15 cellular contexts compared by ENCODE assay signal in the genomic region with DNA sequence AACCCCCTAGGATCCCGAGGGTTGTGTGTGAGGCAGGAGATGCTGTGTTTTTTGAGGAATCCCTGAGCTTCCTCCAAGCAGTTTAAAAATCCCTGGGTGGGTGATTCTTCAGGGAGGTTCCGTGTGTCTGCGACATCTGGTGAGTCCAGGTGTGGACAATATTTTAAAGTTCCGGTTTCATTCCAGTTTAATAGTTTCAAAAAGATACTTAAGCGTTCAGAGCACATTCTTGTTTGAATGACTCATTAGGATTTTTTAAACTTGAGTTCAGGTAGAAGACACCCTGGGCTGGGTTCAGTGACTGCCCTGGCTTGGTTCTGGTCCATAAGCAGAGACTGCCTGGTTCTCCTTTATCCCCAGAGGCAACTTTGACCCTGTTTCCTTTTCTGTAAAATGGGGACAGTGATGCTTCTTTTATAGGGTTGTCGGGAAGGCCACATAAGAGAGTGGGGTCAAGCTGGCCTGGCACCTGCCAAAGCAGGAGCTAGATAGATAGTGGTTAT.
DNase-seq lines count a peak whose midpoint lies in the region; ATAC-seq and TF ChIP-seq lines count a peak whose summit lies in the region.
"Had no signal": no experiment of that assay in that cellular context is flagged by ENCODE, and none has a peak within 500 bp of the region (broad histone marks: within the 10 kb centered on the region; RNA-seq: fewer than 3 reads in every experiment).

No MANE protein-coding gene starts in this region.

- peaks cover 31% of the 10 kb centered on the region for H3K36me3 Mint-ChIP-seq in T-helper 2 cell treated with Interferon-gamma antibody and Interleukin-4, amounts not matched to agents 5 μg/mL and 100 μg/mL, for 36 hours (ENCODE audit: low read depth)
- peaks cover 23 to 40% of the 10 kb centered on the region in 2 donors for H3K36me3 Mint-ChIP-seq in stimulated activated naive B cell treated with anti-CD40 and anti-IgM and Interleukin-4, amounts not matched to agents 10 μg/mL and 1 μg/mL and 100 μg/mL, for 72 hours

- H3K36me3 ChIP-seq in OCI-LY3 (replicated peaks; ENCODE audit: low read depth, low read length) (peaks cover 29% of the 10 kb centered on the region), smooth muscle cell (ENCODE audit: low read depth) (no peaks in the 10 kb centered on the region)
- peaks cover 32% of the 10 kb centered on the region for H3K36me3 ChIP-seq in effector memory CD4-positive, alpha-beta T cell (ENCODE audit: control insufficient read depth, insufficient read depth, low read length)
- H3K36me3 ChIP-seq: neural progenitor cell had no signal

- peak overlapping the region; percentile 84 for H3K4me3 Mint-ChIP-seq in T-helper 2 cell treated with Interferon-gamma antibody and Interleukin-4, amounts not matched to agents 5 μg/mL and 100 μg/mL, for 36 hours
- peak overlapping the region in 1 of 2 donors; percentile 95 for H3K4me3 Mint-ChIP-seq in stimulated activated naive B cell treated with anti-CD40 and anti-IgM and Interleukin-4, amounts not matched to agents 10 μg/mL and 1 μg/mL and 100 μg/mL, for 72 hours
- H3K4me3 Mint-ChIP-seq: neural progenitor cell had no signal

- H3K4me2 ChIP-seq in OCI-LY3 (ENCODE audit: low read length) (peak overlapping the region; percentile 75), smooth muscle cell (no peak overlapping the region)
- H3K4me2 ChIP-seq: neural progenitor cell had no signal

- TF ChIP-seq CTCF in OCI-LY3 (IDR thresholded peaks at IDR 0.05; ENCODE audit: low read depth, low read length) = no peak
- no peak for TF ChIP-seq CTCF in smooth muscle cell (IDR thresholded peaks at IDR 0.05; ENCODE audit: borderline replicate concordance, insufficient read depth, poor library complexity, severe bottlenecking)

- H3K27me3 Mint-ChIP-seq in T-helper 2 cell treated with Interferon-gamma antibody and Interleukin-4, amounts not matched to agents 5 μg/mL and 100 μg/mL, for 36 hours (ENCODE audit: low read depth) = no peaks in the 10 kb centered on the region
- H3K27me3 Mint-ChIP-seq in stimulated activated naive B cell treated with anti-CD40 and anti-IgM and Interleukin-4, amounts not matched to agents 10 μg/mL and 1 μg/mL and 100 μg/mL, for 72 hours = no peaks in the 10 kb centered on the region

- H4K20me1 ChIP-seq in OCI-LY3 (ENCODE audit: insufficient read depth, low read length) (peaks cover 4% of the 10 kb centered on the region; the same call in 1 of the 2 replicates), smooth muscle cell (ENCODE audit: low read depth) (no peaks in the 10 kb centered on the region)

- H3K4me1 Mint-ChIP-seq in T-helper 2 cell treated with Interferon-gamma antibody and Interleukin-4, amounts not matched to agents 5 μg/mL and 100 μg/mL, for 36 hours (ENCODE audit: low read depth) = peaks cover 72% of the 10 kb centered on the region
- H3K4me1 Mint-ChIP-seq in stimulated activated naive B cell treated with anti-CD40 and anti-IgM and Interleukin-4, amounts not matched to agents 10 μg/mL and 1 μg/mL and 100 μg/mL, for 72 hours = peaks cover 60 to 90% of the 10 kb centered on the region in 2 donors

- H3K27me3 ChIP-seq in OCI-LY3 (ENCODE audit: low read depth, low read length) = no peaks in the 10 kb centered on the region
- no peaks in the 10 kb centered on the region for H3K27me3 ChIP-seq in effector memory CD4-positive, alpha-beta T cell (replicated peaks; ENCODE audit: control insufficient read depth, insufficient read depth, low read length, poor library complexity, severe bottlenecking)
- no peaks in the 10 kb centered on the region for H3K27me3 ChIP-seq in smooth muscle cell (ENCODE audit: low read depth)
- H3K27me3 ChIP-seq: neural progenitor cell, SJSA1 had no signal

- peaks cover 14% of the 10 kb centered on the region for H3F3A ChIP-seq in smooth muscle cell (ENCODE audit: low read depth)

- no peak for DNase-seq in T-helper 2 cell treated with Interferon-gamma antibody and Interleukin-4, amounts not matched to agents 5 μg/mL and 100 μg/mL, for 36 hours (ENCODE audit: low spot score)
- DNase-seq in T-helper 2 cell = no peak
- no peak for DNase-seq in effector memory CD4-positive, alpha-beta T cell
- no peak for DNase-seq in smooth muscle cell (lab: John Stamatoyannopoulos, UW; ENCODE audit: unreplicated experiment)
- no peak for DNase-seq in NCI-H1694 treated with DMSO at 0.1 percent for 48 hours (lab: John Stamatoyannopoulos, UW)
- DNase-seq in stimulated activated naive B cell treated with anti-CD40 and anti-IgM and Interleukin-4, amounts not matched to agents 10 μg/mL and 1 μg/mL and 100 μg/mL, for 72 hours = no peak
- DNase-seq: activated CD4-positive, alpha-beta T cell treated with anti-CD3 and anti-CD28 coated beads, Interleukin-2, amount 50 U/mL, for 1 hour; DMS79; MV-4-11; NCI-H446 treated with DMSO at 0.1 percent for 48 hours; stimulated activated CD4-positive, alpha-beta T cell treated with anti-CD3 and anti-CD28 coated beads, Interleukin-15, amount 100 ng/mL, for 24 hours had no signal

- ATAC-seq in HG03139 (IDR thresholded peaks at IDR 0.05; ENCODE audit: unreplicated experiment) = no peak
- no peak for ATAC-seq in stimulated activated naive B cell treated with anti-CD40 and anti-IgM and Interleukin-4, amounts not matched to agents 10 μg/mL and 1 μg/mL and 100 μg/mL, for 72 hours (replicated peaks)

- no peaks in the 10 kb centered on the region for H3K9me3 Mint-ChIP-seq in T-helper 2 cell treated with Interferon-gamma antibody and Interleukin-4, amounts not matched to agents 5 μg/mL and 100 μg/mL, for 36 hours
- no peaks in the 10 kb centered on the region for H3K9me3 Mint-ChIP-seq in stimulated activated naive B cell treated with anti-CD40 and anti-IgM and Interleukin-4, amounts not matched to agents 10 μg/mL and 1 μg/mL and 100 μg/mL, for 72 hours
- H3K9me3 Mint-ChIP-seq: neural progenitor cell had no signal

- 69% methylated on average over 6 of the region's 6 CpGs for WGBS in smooth muscle cell (ENCODE audit: low lambda C conversion rate)

- H3K9ac ChIP-seq in OCI-LY3 (ENCODE audit: low read length) (peak overlapping the region; percentile 13; the same call in 1 of the 2 replicates), smooth muscle cell (ENCODE audit: low read depth) (no peak overlapping the region)
- H3K9ac ChIP-seq: neural progenitor cell had no signal

- H3K4me1 ChIP-seq in OCI-LY3 (ENCODE audit: low read length) (peaks cover 57% of the 10 kb centered on the region), smooth muscle cell (ENCODE audit: low read depth) (peaks cover 16% of the 10 kb centered on the region)
- H3K4me1 ChIP-seq in effector memory CD4-positive, alpha-beta T cell (ENCODE audit: control insufficient read depth, insufficient read depth, low read length, poor library complexity, severe bottlenecking) = peaks cover 44% of the 10 kb centered on the region
- H3K4me1 ChIP-seq: neural progenitor cell had no signal

- H2AFZ ChIP-seq in OCI-LY3 (ENCODE audit: low read depth, low read length) (no peak overlapping the region), smooth muscle cell (ENCODE audit: low read depth) (no peak overlapping the region)
- H2AFZ ChIP-seq: neural progenitor cell had no signal

- H3K27ac ChIP-seq in OCI-LY3 (ENCODE audit: low read length) = peak overlapping the region; percentile 93
- H3K27ac ChIP-seq in effector memory CD4-positive, alpha-beta T cell (ENCODE audit: insufficient read depth, low read length, poor library complexity, severe bottlenecking) = peak overlapping the region; percentile 74
- H3K27ac ChIP-seq in smooth muscle cell (ENCODE audit: low read depth) = peak overlapping the region; percentile 6
- H3K27ac ChIP-seq: neural progenitor cell had no signal

- H3K4me3 ChIP-seq in OCI-LY3 (ENCODE audit: low read length) (peak overlapping the region; percentile 63), smooth muscle cell (no peak overlapping the region)
- H3K4me3 ChIP-seq in effector memory CD4-positive, alpha-beta T cell (ENCODE audit: insufficient read depth, low read depth, low read length, poor library complexity, severe bottlenecking) = no peak overlapping the region
- H3K4me3 ChIP-seq: neural progenitor cell, SJSA1 had no signal

- H3K79me2 ChIP-seq in OCI-LY3 (ENCODE audit: low read length) = no peaks in the 10 kb centered on the region
- no peaks in the 10 kb centered on the region for H3K79me2 ChIP-seq in smooth muscle cell (ENCODE audit: low read depth)

- H3K27ac Mint-ChIP-seq in T-helper 2 cell treated with Interferon-gamma antibody and Interleukin-4, amounts not matched to agents 5 μg/mL and 100 μg/mL, for 36 hours = peak overlapping the region; percentile 68
- H3K27ac Mint-ChIP-seq in stimulated activated naive B cell treated with anti-CD40 and anti-IgM and Interleukin-4, amounts not matched to agents 10 μg/mL and 1 μg/mL and 100 μg/mL, for 72 hours = no peak overlapping the region
- H3K27ac Mint-ChIP-seq: neural progenitor cell had no signal

- no peaks in the 10 kb centered on the region for H3K9me3 ChIP-seq in OCI-LY3 (ENCODE audit: insufficient read depth, low read length)
- no peaks in the 10 kb centered on the region for H3K9me3 ChIP-seq in effector memory CD4-positive, alpha-beta T cell (ENCODE audit: control insufficient read depth, low read length)
- no peaks in the 10 kb centered on the region for H3K9me3 ChIP-seq in smooth muscle cell (replicated peaks; ENCODE audit: low read depth)
- H3K9me3 ChIP-seq: SJSA1 had no signal

Comparison
In these comparisons a context has a peak if more than half of its experiments do, and no peak if none do; other contexts are left out.
1. H3K27ac ChIP-seq: peak in every context shown above with its lines; median percentile 93 in OCI-LY3; 74 in effector memory CD4-positive, alpha-beta T cell; 6 in smooth muscle cell.